8 cellular contexts compared by ENCODE assay signal in genomic region chr7:111763221-111763791, GRCh38.
DNase-seq lines count a peak whose midpoint lies in the region; ATAC-seq and TF ChIP-seq lines count a peak whose summit lies in the region.

No MANE protein-coding gene starts in this region.

- no peak for TF ChIP-seq EP300 in esophagus muscularis mucosa (IDR thresholded peaks at IDR 0.05)

- POLR2A ChIA-PET in PC-3 (lab: Charles Lee; ENCODE audit: unreplicated experiment), result interaction anchor here (0.6 kb wide), 1 partner anchor 121 kb away, joined by 6 read pairs; no protein-coding TSS in a partner anchor

- H3K9me3 ChIP-seq in PC-3 (ENCODE audit: low read length) (no peaks in the 10 kb centered on the region), esophagus muscularis mucosa (no peaks in the 10 kb centered on the region), prostate gland (no peaks in the 10 kb centered on the region)

- intact Hi-C loops in PC-3 (cut with micrococcal nuclease), result loop anchor here (1.0 to 5.0 kb wide), 6 partner anchors 22 to 734 kb away; partner anchors contain the start of genes DOCK4, LSMEM1 and ZNF277
- intact Hi-C loops in esophagus muscularis mucosa (cut with DNase I), result loop anchor here (10.0 kb wide), 1 partner anchor 101 kb away; no protein-coding TSS in a partner anchor
- intact Hi-C loops in prostate gland (cut with DNase I), result loop anchor here (5.0 kb wide), 1 partner anchor 734 kb away; no protein-coding TSS in a partner anchor

- peak; percentile 36 for DNase-seq in NCI-H2196 (lab: John Stamatoyannopoulos, UW; ENCODE audit: unreplicated experiment)
- no peak for DNase-seq in NCI-H2196 treated with DMSO at 0.1 percent for 48 hours (lab: John Stamatoyannopoulos, UW; ENCODE audit: unreplicated experiment)
- DNase-seq in HuH-7.5 (ENCODE audit: low spot score), result peak; percentile 27
- DNase-seq in PC-3, result peak; percentile 55
- DNase-seq in esophagus muscularis mucosa (ENCODE audit: extremely low spot score), result no peak
- no peak for DNase-seq in prostate gland (ENCODE audit: low spot score)
- DNase-seq in nucleus accumbens (lab: John Stamatoyannopoulos, UW), result no peak

- no TSS peak for BruUV-seq in PC-3 (replicated peaks; lab: Mats Ljungman, UMichigan)

- H3K4me1 ChIP-seq in PC-3 (ENCODE audit: insufficient read depth, low read length), result peaks cover 6% of the 10 kb centered on the region
- H3K4me1 ChIP-seq in esophagus muscularis mucosa, result peaks cover 0 to 13% (median 4%) of the 10 kb centered on the region in 4 donors
- no peaks in the 10 kb centered on the region for H3K4me1 ChIP-seq in prostate gland (replicated peaks)

- no peak overlapping the region for H3K4me2 ChIP-seq in PC-3 (ENCODE audit: low read length)

- H3K4me3 ChIP-seq in PC-3 (ENCODE audit: low read length), result no peak overlapping the region
- no peak overlapping the region for H3K4me3 ChIP-seq in esophagus muscularis mucosa
- no peak overlapping the region for H3K4me3 ChIP-seq in prostate gland

- WGBS in esophagus muscularis mucosa, result 27% methylated on average over 3 of the region's 3 CpGs
- WGBS in prostate gland, result 27% methylated on average over 3 of the region's 3 CpGs

- no peaks in the 10 kb centered on the region for H4K20me1 ChIP-seq in PC-3 (ENCODE audit: low read length)

- ATAC-seq in PC-3 (peak; percentile 84), esophagus mucosa (no peak)

- peaks cover 6% of the 10 kb centered on the region for H3K36me3 ChIP-seq in PC-3 (ENCODE audit: low read depth, low read length)
- peaks cover 0 to 21% (median 12%) of the 10 kb centered on the region in 4 donors for H3K36me3 ChIP-seq in esophagus muscularis mucosa
- no peaks in the 10 kb centered on the region for H3K36me3 ChIP-seq in prostate gland

- H3K9me2 ChIP-seq in PC-3 (replicated peaks; ENCODE audit: low read length), result no peaks in the 10 kb centered on the region

- TF ChIP-seq POLR2A in esophagus muscularis mucosa (IDR thresholded peaks at IDR 0.05; ENCODE audit: low read depth) (no peak), prostate gland (IDR thresholded peaks at IDR 0.05) (no peak)

- no peaks in the 10 kb centered on the region for H3F3A ChIP-seq in PC-3 (ENCODE audit: low read length, unreplicated experiment)

- H3K27me3 ChIP-seq in PC-3 (ENCODE audit: low read length) (no peaks in the 10 kb centered on the region), esophagus muscularis mucosa (no peaks in the 10 kb centered on the region), prostate gland (replicated peaks; ENCODE audit: insufficient read depth) (no peaks in the 10 kb centered on the region)

- no peak overlapping the region for H3K9ac ChIP-seq in PC-3 (ENCODE audit: low read length)

- H2AFZ ChIP-seq in PC-3 (ENCODE audit: low read length), result no peak overlapping the region

- TF ChIP-seq CTCF in PC-3 (conservative IDR thresholded peaks at IDR 0.05; ENCODE audit: low read depth, low read length) (peak; percentile 71), esophagus muscularis mucosa (IDR thresholded peaks at IDR 0.05) (peak; percentile 44 to 59 (median 50)), prostate gland (IDR thresholded peaks at IDR 0.05) (peak; percentile 23 to 68 (median 50))

- H3K79me2 ChIP-seq in PC-3 (ENCODE audit: low read length), result no peaks in the 10 kb centered on the region

- H3K27ac ChIP-seq in PC-3 (ENCODE audit: low read length) (no peak overlapping the region), esophagus muscularis mucosa (replicated peaks in 1 of 4) (no peak overlapping the region), prostate gland (no peak overlapping the region)

- CTCF ChIA-PET in PC-3 (lab: Charles Lee), result interaction anchor here (0.5 to 2.0 kb wide), 9 partner anchors 65 to 733 kb away, joined by 3 to 38 read pairs (median 5); partner anchors contain the start of gene DOCK4

Comparison
In these comparisons a context has a peak if more than half of its experiments do, and no peak if none do; other contexts are left out.
1. DNase-seq: peak in NCI-H2196 (single experiment), HuH-7.5 (single experiment) and PC-3 (single experiment); none in NCI-H2196 treated with DMSO at 0.1 percent for 48 hours (single experiment), esophagus muscularis mucosa (single experiment), prostate gland (single experiment) and nucleus accumbens (0 of 56).
2. Peak in every context shown above with its lines, with median percentiles within 50 percentile points of each other: CTCF ChIP-seq.